In genomic region chr6:167153523-167153959, GRCh38 we compare ENCODE assay signal across 9 cellular contexts. TPM values are rescaled to one million over a fixed set of nuclear protein-coding genes. Genes with fewer than 3 reads are reported as not detected.
DNase-seq lines count a peak whose midpoint lies in the region; ATAC-seq lines count a peak whose summit lies in the region.
"Had no signal": no experiment of that assay in that cellular context is flagged by ENCODE, and none has a peak within 500 bp of the region (broad histone marks: within the 10 kb centered on the region; RNA-seq: fewer than 3 reads in every experiment).

No MANE protein-coding gene starts in this region.

- ATAC-seq in GM18858 (IDR thresholded peaks at IDR 0.05; ENCODE audit: unreplicated experiment): peak; percentile 53
- ATAC-seq in GM21825 (IDR thresholded peaks at IDR 0.05; ENCODE audit: unreplicated experiment): peak; percentile 54

- DNase-seq in NAMALWA (ENCODE audit: low spot score) (peak; percentile 27), germinal center (ENCODE audit: low spot score) (peak; percentile 53), HT-29 (ENCODE audit: low spot score) (no peak), HPDE6-E6E7 (ENCODE audit: extremely low spot score) (no peak), activated gamma-delta T cell (lab: John Stamatoyannopoulos, UW) (no peak), retina (no peak)

RNA-seq across cellular contexts. Expression of gene GPR31, which starts 4.2 kb away (rescaled TPM):
- not detected in 2 replicates for total RNA-seq in HT-29 (2014; rRNA removed; shearing (Covaris generic))
- total RNA-seq: subcutaneous adipose tissue had no signal

RNA-seq across cellular contexts. Expression of gene CCR6, which starts 30.6 kb away (rescaled TPM):
- 0.05 TPM in 1 of 2 replicates, not detected in the other for total RNA-seq in HT-29 (2014; rRNA removed; shearing (Covaris generic))

Comparison
In these comparisons a context has a peak if more than half of its experiments do, and no peak if none do; other contexts are left out.
1. DNase-seq: peak in NAMALWA (single experiment) and germinal center (single experiment); none in HT-29 (single experiment), HPDE6-E6E7 (single experiment), activated gamma-delta T cell (single experiment) and retina (single experiment).